Comparison of ENCODE assay signal across 22 cellular contexts in the genomic region with DNA sequence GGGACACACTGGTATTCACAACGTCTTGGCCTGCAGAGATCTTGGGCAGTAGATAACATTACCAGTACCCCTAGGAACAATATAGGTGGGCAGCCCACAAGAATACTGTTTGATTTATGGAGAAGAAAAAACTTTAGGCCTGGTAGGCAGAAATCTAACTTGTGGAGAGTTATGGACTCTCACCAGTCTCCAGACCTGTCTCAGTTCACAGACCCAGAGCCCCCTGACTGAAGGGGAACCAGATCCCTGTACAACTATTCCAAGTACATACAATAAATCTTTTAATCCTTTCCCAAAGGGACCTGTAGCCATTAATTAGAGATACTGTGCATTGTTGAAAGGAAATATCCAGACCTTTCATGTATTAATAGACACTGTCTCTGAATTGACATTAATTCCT.
"Had no signal": no experiment of that assay in that cellular context is flagged by ENCODE, and none has a peak within 500 bp of the region (broad histone marks: within the 10 kb centered on the region; RNA-seq: fewer than 3 reads in every experiment).

No MANE protein-coding gene starts in this region.

- H3K27ac Mint-ChIP-seq: memory B cell had no signal

- H3K4me3 Mint-ChIP-seq: effector memory CD8-positive, alpha-beta T cell; memory B cell; naive B cell; neural crest cell; stimulated activated naive CD8-positive, alpha-beta T cell treated with anti-CD3 and anti-CD28 coated beads, Interleukin-15, amount 100 ng/mL, for 72 hours had no signal

- H3K9me3 ChIP-seq: mucosa of descending colon, suprapubic skin, vagina had no signal

- H3K4me3 ChIP-seq: coronary artery, lung, mucosa of descending colon, smooth muscle cell, suprapubic skin, vagina had no signal

- H3K27me3 ChIP-seq: suprapubic skin, vagina had no signal

- H3K27ac ChIP-seq: coronary artery, parathyroid adenoma, suprapubic skin, vagina had no signal

- H3K9me3 Mint-ChIP-seq: effector memory CD8-positive, alpha-beta T cell; neural crest cell; stimulated activated naive CD8-positive, alpha-beta T cell treated with anti-CD3 and anti-CD28 coated beads, Interleukin-15, amount 100 ng/mL, for 72 hours had no signal

- H3K27me3 Mint-ChIP-seq: effector memory CD8-positive, alpha-beta T cell; memory B cell; naive B cell; progenitor cell of endocrine pancreas; stimulated activated naive CD8-positive, alpha-beta T cell treated with anti-CD3 and anti-CD28 coated beads, Interleukin-15, amount 100 ng/mL, for 72 hours had no signal

- H3K9ac ChIP-seq: parathyroid adenoma had no signal

- DNase-seq: effector memory CD8-positive, alpha-beta T cell; hypothalamus; mucosa of descending colon; naive B cell; stimulated activated CD4-positive, alpha-beta T cell treated with anti-CD3 and anti-CD28 coated beads, Interleukin-12 subunit alpha, Interleukin-12 subunit beta, amount 100 ng/mL, for 4 hours; stimulated activated CD4-positive, alpha-beta T cell treated with anti-CD3 and anti-CD28 coated beads, Interleukin-1b, Interleukin-23, amount 100 ng/mL, for 48 hours; stimulated activated CD4-positive, alpha-beta T cell treated with anti-CD3 and anti-CD28 coated beads, Interleukin-4, amount 100 ng/mL, for 1 hour; stimulated activated CD8-positive, alpha-beta memory T cell treated with anti-CD3 and anti-CD28 coated beads, Interleukin-4, amount 100 ng/mL, for 48 hours; stimulated activated naive CD4-positive, alpha-beta T cell; stimulated activated naive CD8-positive, alpha-beta T cell treated with anti-CD3 and anti-CD28 coated beads, Interleukin-15, amount 100 ng/mL, for 72 hours; trophoblast cell had no signal

- H3K4me1 Mint-ChIP-seq: neural crest cell; stimulated activated naive CD8-positive, alpha-beta T cell treated with anti-CD3 and anti-CD28 coated beads, Interleukin-15, amount 100 ng/mL, for 72 hours had no signal

- H3K36me3 ChIP-seq: vagina had no signal

- ATAC-seq: effector memory CD8-positive, alpha-beta T cell; left lobe of liver; mucosa of descending colon; sciatic nerve; stimulated activated naive CD8-positive, alpha-beta T cell treated with anti-CD3 and anti-CD28 coated beads, Interleukin-15, amount 100 ng/mL, for 72 hours had no signal

- H3K4me1 ChIP-seq: parathyroid adenoma, suprapubic skin, vagina had no signal
